ENCODE assay signal across 9 cellular contexts in genomic region chr20:1324598-1325172, GRCh38. TPM values are rescaled to one million over a fixed set of nuclear protein-coding genes. Genes with fewer than 3 reads are reported as not detected.
DNase-seq lines count a peak whose midpoint lies in the region; TF ChIP-seq lines count a peak whose summit lies in the region.
"Had no signal": no experiment of that assay in that cellular context is flagged by ENCODE, and none has a peak within 500 bp of the region (broad histone marks: within the 10 kb centered on the region; RNA-seq: fewer than 3 reads in every experiment).

No MANE protein-coding gene starts in this region.

- no peak for TF ChIP-seq EP300 in stomach (IDR thresholded peaks at IDR 0.05)

- no peak overlapping the region for H3K4me3 Mint-ChIP-seq in activated T-cell treated with anti-CD3 and anti-CD28 coated beads, Interleukin-2, amount 50 U/mL, for 24 hours

- no peak overlapping the region for H3K27ac Mint-ChIP-seq in activated T-cell treated with anti-CD3 and anti-CD28 coated beads, Interleukin-2, amount 50 U/mL, for 24 hours

- in situ Hi-C loops in HAP-1 (cut with MboI; ENCODE audit: low sequenced_read_pairs) = no loop called here

- TF ChIP-seq CTCF in stomach (IDR thresholded peaks at IDR 0.05) = no peak

- H3K27me3 Mint-ChIP-seq in activated T-cell treated with anti-CD3 and anti-CD28 coated beads, Interleukin-2, amount 50 U/mL, for 24 hours = no peaks in the 10 kb centered on the region
- H3K27me3 Mint-ChIP-seq: naive thymus-derived CD8-positive, alpha-beta T cell had no signal

- peaks cover 7% of the 10 kb centered on the region for H3K4me1 Mint-ChIP-seq in activated T-cell treated with anti-CD3 and anti-CD28 coated beads, Interleukin-2, amount 50 U/mL, for 24 hours (ENCODE audit: low read depth)

- H3K4me3 ChIP-seq in HAP-1 (peak overlapping the region; percentile 95), iPS-15b (ENCODE audit: low read depth, low read length) (peak overlapping the region; percentile 98), stomach (peak overlapping the region; percentile 58 to 83 (median 70))

- peak; percentile 63 for DNase-seq in A172 (ENCODE audit: low spot score)
- DNase-seq in HAP-1 (ENCODE audit: low spot score in 2 of 2) = no peak
- peak; percentile 40 for DNase-seq in activated T-cell treated with anti-CD3 and anti-CD28 coated beads, Interleukin-2, amount 50 U/mL, for 24 hours
- DNase-seq in stomach = no peak
- DNase-seq in DMS79 treated with DMSO at 0.1 percent for 48 hours (lab: John Stamatoyannopoulos, UW) = no peak
- no peak for DNase-seq in DMS 273 (lab: John Stamatoyannopoulos, UW; ENCODE audit: unreplicated experiment)
- DNase-seq in NCI-H2081 treated with DMSO at 0.1 percent for 48 hours (lab: John Stamatoyannopoulos, UW) = no peak

- intact Hi-C loops in stomach (cut with DNase I; ENCODE audit: low total_unique reads) = no loop called here

- 12 to 25% (median 18%) methylated on average over 15 of the region's 15 CpGs for WGBS in stomach, 5 donors

- H3K36me3 ChIP-seq in HAP-1 (replicated peaks) (peaks cover 3% of the 10 kb centered on the region; the same call in 1 of the 2 replicates), iPS-15b (ENCODE audit: control insufficient read depth, insufficient read depth, low read length) (no peaks in the 10 kb centered on the region), stomach (peaks cover 0 to 1% (median 0%) of the 10 kb centered on the region in 4 donors)

- no peaks in the 10 kb centered on the region for H3K9me3 Mint-ChIP-seq in activated T-cell treated with anti-CD3 and anti-CD28 coated beads, Interleukin-2, amount 50 U/mL, for 24 hours
- H3K9me3 Mint-ChIP-seq: naive thymus-derived CD8-positive, alpha-beta T cell had no signal

- H3K4me1 ChIP-seq in HAP-1 (peaks cover 18% of the 10 kb centered on the region), iPS-15b (ENCODE audit: control insufficient read depth, insufficient read depth, low read length) (peaks cover 10% of the 10 kb centered on the region), stomach (peaks cover 44 to 72% (median 51%) of the 10 kb centered on the region in 4 donors)

- H3K27me3 ChIP-seq in HAP-1 (ENCODE audit: low read depth) (no peaks in the 10 kb centered on the region), iPS-15b (ENCODE audit: control insufficient read depth, insufficient read depth, low read length) (no peaks in the 10 kb centered on the region), stomach (no peaks in the 10 kb centered on the region)

- no peak for TF ChIP-seq POLR2A in stomach (IDR thresholded peaks at IDR 0.05)

- H3K9ac ChIP-seq in iPS-15b (ENCODE audit: low read depth, low read length) = no peak overlapping the region

- H3K36me3 Mint-ChIP-seq in activated T-cell treated with anti-CD3 and anti-CD28 coated beads, Interleukin-2, amount 50 U/mL, for 24 hours (ENCODE audit: low read depth) = peaks cover 6% of the 10 kb centered on the region
- H3K36me3 Mint-ChIP-seq: naive thymus-derived CD8-positive, alpha-beta T cell had no signal

- H3K27ac ChIP-seq in stomach = peak overlapping the region; percentile 74 to 99 (median 98)

- no peaks in the 10 kb centered on the region for H3K9me3 ChIP-seq in HAP-1
- H3K9me3 ChIP-seq in iPS-15b (ENCODE audit: control insufficient read depth, insufficient read depth, low read length) = no peaks in the 10 kb centered on the region
- H3K9me3 ChIP-seq in stomach = no peaks in the 10 kb centered on the region

RNA-seq across cellular contexts. Expression of gene SDCBP2, which starts 4.3 kb away (rescaled TPM):
- total RNA-seq in A172 (2014; rRNA removed; shearing (Covaris generic)) = 1.8 and 2.6 TPM in 2 replicates
- 10 to 100 TPM; 33.3 to 90.9 (median 68.3) TPM for total RNA-seq in stomach
- 100 to 1,000 TPM in 1 of 3 donors, 10 to 100 TPM in 2; 38.4 to 297 (median 52.8) TPM for polyA plus RNA-seq in stomach

RNA-seq across cellular contexts. Expression of gene SNPH, which starts 58.6 kb away (rescaled TPM):
- 11.6 and 13.9 TPM in 2 replicates for total RNA-seq in A172 (2014; rRNA removed; shearing (Covaris generic))
- 10 to 100 TPM in 1 of 5 donors, 1 to 10 TPM in 4; 1.8 to 15.6 (median 8.0) TPM for total RNA-seq in stomach
- polyA plus RNA-seq in stomach = 1 to 10 TPM; 1.8 to 4.2 (median 3.6) TPM

Comparison
In these comparisons a context has a peak if more than half of its experiments do, and no peak if none do; other contexts are left out.
1. DNase-seq: peak in A172 (single experiment) and activated T-cell treated with anti-CD3 and anti-CD28 coated beads, Interleukin-2, amount 50 U/mL, for 24 hours (single experiment); none in HAP-1 (0 of 2), stomach (single experiment), DMS79 treated with DMSO at 0.1 percent for 48 hours (single experiment), DMS 273 (single experiment) and NCI-H2081 treated with DMSO at 0.1 percent for 48 hours (single experiment).
2. Peak in every context shown above with its lines, with median percentiles within 50 percentile points of each other: H3K4me3 ChIP-seq.